1 cellular context compared by ENCODE assay signal in genomic region chr10:5732141-5732540, GRCh38.
TF ChIP-seq lines count a peak whose summit lies in the region.

No MANE protein-coding gene starts in this region.

TF ChIP-seq in K562, 482 proteins besides CTCF, POLR2A, EP300 and RAD21:
- TF ChIP-seq GTF2A2 (tag; IDR thresholded peaks at IDR 0.05) (no peak), ELK3 (CRISPR knock-in tag; IDR thresholded peaks at IDR 0.05) (no peak), HNRNPL (IDR thresholded peaks at IDR 0.05; ENCODE audit: low read depth, low read length) (no peak), PCBP1 (IDR thresholded peaks at IDR 0.05; ENCODE audit: low read depth, low read length, poor library complexity, severe bottlenecking) (no peak), NR1H2 (CRISPR knock-in tag; IDR thresholded peaks at IDR 0.05) (no peak), EGR1 (conservative IDR thresholded peaks at IDR 0.05) (no peak), HLTF (IDR thresholded peaks at IDR 0.05) (no peak), RHOXF2B (CRISPR knock-in tag; conservative IDR thresholded peaks at IDR 0.05) (no peak), ZNF785 (CRISPR knock-in tag; IDR thresholded peaks at IDR 0.05) (no peak), CREB3L1 (IDR thresholded peaks at IDR 0.05; ENCODE audit: borderline replicate concordance, low read depth) (no peak), NRF1 (conservative IDR thresholded peaks at IDR 0.05 in 1 of 2, IDR thresholded peaks at IDR 0.05 in 1 of 2) (no peak), ZSCAN32 (CRISPR knock-in tag; IDR thresholded peaks at IDR 0.05) (no peak), MEF2D (tag; conservative IDR thresholded peaks at IDR 0.05; ENCODE audit: low read depth) (no peak), ETS2 (tag; IDR thresholded peaks at IDR 0.05; ENCODE audit: borderline replicate concordance, poor library complexity, severe bottlenecking) (no peak), TBL1XR1 (IDR thresholded peaks at IDR 0.05; ENCODE audit: low read length in 2 of 2) (no peak), PCBP2 (IDR thresholded peaks at IDR 0.05; ENCODE audit: low read depth, low read length, poor library complexity, severe bottlenecking) (no peak), ZNF449 (CRISPR knock-in tag; IDR thresholded peaks at IDR 0.05) (no peak), ZNF551 (CRISPR knock-in tag; IDR thresholded peaks at IDR 0.05) (no peak), KLF1 (tag; IDR thresholded peaks at IDR 0.05) (no peak)
